In genomic region chr16:85225721-85226120, GRCh38 we compare ENCODE assay signal across 1 cellular context.
TF ChIP-seq lines count a peak whose summit lies in the region.

No MANE protein-coding gene starts in this region.

TF ChIP-seq in GM12878, 131 proteins besides CTCF, POLR2A, EP300 and RAD21 (continued from another document):
- TF ChIP-seq GATAD2B (conservative IDR thresholded peaks at IDR 0.05; ENCODE audit: low read depth): no peak
- TF ChIP-seq SP1 (IDR thresholded peaks at IDR 0.05; ENCODE audit: low read depth, low read length): no peak
- TF ChIP-seq CBX3 (IDR thresholded peaks at IDR 0.05; ENCODE audit: borderline replicate concordance, low read depth): no peak
- TF ChIP-seq ELK1 (IDR thresholded peaks at IDR 0.05; ENCODE audit: low read depth, low read length): no peak
